In genomic region chr6:16707101-16707783, GRCh38 we compare ENCODE assay signal across 14 cellular contexts. TPM values are rescaled to one million over a fixed set of nuclear protein-coding genes. Genes with fewer than 3 reads are reported as not detected.
DNase-seq lines count a peak whose midpoint lies in the region; ATAC-seq lines count a peak whose summit lies in the region.
"Had no signal": no experiment of that assay in that cellular context is flagged by ENCODE, and none has a peak within 500 bp of the region (broad histone marks: within the 10 kb centered on the region; RNA-seq: fewer than 3 reads in every experiment).

No MANE protein-coding gene starts in this region.

- no peak for DNase-seq in activated CD4-positive, alpha-beta T cell treated with anti-CD3 and anti-CD28 coated beads for 36 hours
- DNase-seq in activated CD4-positive, alpha-beta T cell treated with anti-CD3 and anti-CD28 coated beads for 1 hour: no peak
- no peak for DNase-seq in activated T-helper 1 cell treated with anti-CD3 and anti-CD28 coated beads, Interleukin-12 subunit alpha, Interleukin-12 subunit beta, Interleukin-2, Interleukin-4 antibody, amounts not matched to agents 30 ng/mL and 10 ng/mL and 1 ng/mL, durations not matched to agents 14 hours and 24 hours and 36 hours (ENCODE audit: low spot score)
- DNase-seq in HK-2 (ENCODE audit: unreplicated experiment): no peak
- DNase-seq in COLO668 (lab: John Stamatoyannopoulos, UW; ENCODE audit: unreplicated experiment): no peak
- DNase-seq: central memory CD4-positive, alpha-beta T cell; DND-41; NCI-H1694 treated with DMSO at 0.1 percent for 48 hours; small intestine; T-helper 9 cell had no signal

- CTCF ChIA-PET in activated CD4-positive, alpha-beta T cell treated with anti-CD3 and anti-CD28 coated beads for 36 hours (lab: Charles Lee): interaction anchor here (0.7 to 1.9 kb wide), 3 partner anchors 8 to 31 kb away, joined by 3 to 6 read pairs (median 3); no protein-coding TSS in a partner anchor

- peaks cover 2% of the 10 kb centered on the region for H3K9me3 Mint-ChIP-seq in activated CD4-positive, alpha-beta T cell treated with anti-CD3 and anti-CD28 coated beads for 36 hours (ENCODE audit: low read depth)
- peaks cover 3% of the 10 kb centered on the region for H3K9me3 Mint-ChIP-seq in activated T-helper 1 cell treated with anti-CD3 and anti-CD28 coated beads, Interleukin-12 subunit alpha, Interleukin-12 subunit beta, Interleukin-2, Interleukin-4 antibody, amounts not matched to agents 30 ng/mL and 10 ng/mL and 1 ng/mL, durations not matched to agents 14 hours and 24 hours and 36 hours
- no peaks in the 10 kb centered on the region for H3K9me3 Mint-ChIP-seq in stimulated activated naive CD8-positive, alpha-beta T cell treated with anti-CD3 and anti-CD28 coated beads, Interleukin-15, Interleukin-2, amounts not matched to agents 100 ng/mL and 50 ng/mL, for 24 hours

- H3K4me1 Mint-ChIP-seq in activated CD4-positive, alpha-beta T cell treated with anti-CD3 and anti-CD28 coated beads for 36 hours: peaks cover 63% of the 10 kb centered on the region
- peaks cover 55% of the 10 kb centered on the region for H3K4me1 Mint-ChIP-seq in activated T-helper 1 cell treated with anti-CD3 and anti-CD28 coated beads, Interleukin-12 subunit alpha, Interleukin-12 subunit beta, Interleukin-2, Interleukin-4 antibody, amounts not matched to agents 30 ng/mL and 10 ng/mL and 1 ng/mL, durations not matched to agents 14 hours and 24 hours and 36 hours (ENCODE audit: low read depth)
- peaks cover 83% of the 10 kb centered on the region for H3K4me1 Mint-ChIP-seq in stimulated activated naive CD8-positive, alpha-beta T cell treated with anti-CD3 and anti-CD28 coated beads, Interleukin-15, Interleukin-2, amounts not matched to agents 100 ng/mL and 50 ng/mL, for 24 hours (ENCODE audit: low read depth)

- no peak for ATAC-seq in activated CD4-positive, alpha-beta T cell treated with anti-CD3 and anti-CD28 coated beads for 36 hours
- ATAC-seq in HG02885 (IDR thresholded peaks at IDR 0.05; ENCODE audit: poor library complexity, unreplicated experiment) (peak; percentile 43), HG03139 (IDR thresholded peaks at IDR 0.05; ENCODE audit: unreplicated experiment) (no peak)
- ATAC-seq: A549 had no signal

- H3K36me3 Mint-ChIP-seq in activated CD4-positive, alpha-beta T cell treated with anti-CD3 and anti-CD28 coated beads for 36 hours (ENCODE audit: low read depth): peaks cover 11% of the 10 kb centered on the region
- H3K36me3 Mint-ChIP-seq in activated T-helper 1 cell treated with anti-CD3 and anti-CD28 coated beads, Interleukin-12 subunit alpha, Interleukin-12 subunit beta, Interleukin-2, Interleukin-4 antibody, amounts not matched to agents 30 ng/mL and 10 ng/mL and 1 ng/mL, durations not matched to agents 14 hours and 24 hours and 36 hours (ENCODE audit: low read depth): peaks cover 19% of the 10 kb centered on the region
- no peaks in the 10 kb centered on the region for H3K36me3 Mint-ChIP-seq in stimulated activated naive CD8-positive, alpha-beta T cell treated with anti-CD3 and anti-CD28 coated beads, Interleukin-15, Interleukin-2, amounts not matched to agents 100 ng/mL and 50 ng/mL, for 24 hours (ENCODE audit: low read depth)

- no peaks in the 10 kb centered on the region for H3K27me3 Mint-ChIP-seq in activated CD4-positive, alpha-beta T cell treated with anti-CD3 and anti-CD28 coated beads for 36 hours
- H3K27me3 Mint-ChIP-seq in activated T-helper 1 cell treated with anti-CD3 and anti-CD28 coated beads, Interleukin-12 subunit alpha, Interleukin-12 subunit beta, Interleukin-2, Interleukin-4 antibody, amounts not matched to agents 30 ng/mL and 10 ng/mL and 1 ng/mL, durations not matched to agents 14 hours and 24 hours and 36 hours (ENCODE audit: insufficient read depth): no peaks in the 10 kb centered on the region
- no peaks in the 10 kb centered on the region for H3K27me3 Mint-ChIP-seq in stimulated activated naive CD8-positive, alpha-beta T cell treated with anti-CD3 and anti-CD28 coated beads, Interleukin-15, Interleukin-2, amounts not matched to agents 100 ng/mL and 50 ng/mL, for 24 hours

- POLR2A ChIA-PET in activated CD4-positive, alpha-beta T cell treated with anti-CD3 and anti-CD28 coated beads for 36 hours (lab: Charles Lee): no interaction called here

- intact Hi-C loops in activated CD4-positive, alpha-beta T cell treated with anti-CD3 and anti-CD28 coated beads for 36 hours (cut with DNase I, micrococcal nuclease): no loop called here
- intact Hi-C loops in activated T-helper 1 cell treated with anti-CD3 and anti-CD28 coated beads, Interleukin-12 subunit alpha, Interleukin-12 subunit beta, Interleukin-2, Interleukin-4 antibody, amounts not matched to agents 30 ng/mL and 10 ng/mL and 1 ng/mL, durations not matched to agents 14 hours and 24 hours and 36 hours (cut with micrococcal nuclease): no loop called here

- peak overlapping the region; percentile 66 for H3K27ac Mint-ChIP-seq in activated CD4-positive, alpha-beta T cell treated with anti-CD3 and anti-CD28 coated beads for 36 hours
- H3K27ac Mint-ChIP-seq in activated T-helper 1 cell treated with anti-CD3 and anti-CD28 coated beads, Interleukin-12 subunit alpha, Interleukin-12 subunit beta, Interleukin-2, Interleukin-4 antibody, amounts not matched to agents 30 ng/mL and 10 ng/mL and 1 ng/mL, durations not matched to agents 14 hours and 24 hours and 36 hours: peak overlapping the region; percentile 84
- peak overlapping the region; percentile 68 for H3K27ac Mint-ChIP-seq in stimulated activated naive CD8-positive, alpha-beta T cell treated with anti-CD3 and anti-CD28 coated beads, Interleukin-15, Interleukin-2, amounts not matched to agents 100 ng/mL and 50 ng/mL, for 24 hours

- no peak overlapping the region for H3K4me3 Mint-ChIP-seq in activated CD4-positive, alpha-beta T cell treated with anti-CD3 and anti-CD28 coated beads for 36 hours
- peak overlapping the region; percentile 32 for H3K4me3 Mint-ChIP-seq in activated T-helper 1 cell treated with anti-CD3 and anti-CD28 coated beads, Interleukin-12 subunit alpha, Interleukin-12 subunit beta, Interleukin-2, Interleukin-4 antibody, amounts not matched to agents 30 ng/mL and 10 ng/mL and 1 ng/mL, durations not matched to agents 14 hours and 24 hours and 36 hours
- no peak overlapping the region for H3K4me3 Mint-ChIP-seq in stimulated activated naive CD8-positive, alpha-beta T cell treated with anti-CD3 and anti-CD28 coated beads, Interleukin-15, Interleukin-2, amounts not matched to agents 100 ng/mL and 50 ng/mL, for 24 hours

RNA-seq across cellular contexts. Expression of gene ATXN1, which starts 54.0 kb away (rescaled TPM):
- 10 to 100 TPM; 19.8 to 22.8 TPM for total RNA-seq in activated CD4-positive, alpha-beta T cell treated with anti-CD3 and anti-CD28 coated beads for 36 hours
- total RNA-seq in activated T-helper 1 cell treated with anti-CD3 and anti-CD28 coated beads, Interleukin-12 subunit alpha, Interleukin-12 subunit beta, Interleukin-2, Interleukin-4 antibody, amounts not matched to agents 30 ng/mL and 10 ng/mL and 1 ng/mL, durations not matched to agents 14 hours and 24 hours and 36 hours: 107 and 109 TPM in 2 replicates
